10 cellular contexts compared by ENCODE assay signal in genomic region chr15:57422113-57422754, GRCh38. TPM values are rescaled to one million over a fixed set of nuclear protein-coding genes. Genes with fewer than 3 reads are reported as not detected.
DNase-seq lines count a peak whose midpoint lies in the region; ATAC-seq, FAIRE-seq and TF ChIP-seq lines count a peak whose summit lies in the region.
"Had no signal": no experiment of that assay in that cellular context is flagged by ENCODE, and none has a peak within 500 bp of the region (broad histone marks: within the 10 kb centered on the region; RNA-seq: fewer than 3 reads in every experiment).

No MANE protein-coding gene starts in this region.

- TF ChIP-seq CTCF in nephron (IDR thresholded peaks at IDR 0.05; ENCODE audit: unreplicated experiment in 3 of 3) (no peak), body of pancreas (IDR thresholded peaks at IDR 0.05) (no peak)

- H3K27me3 ChIP-seq in body of pancreas, result no peaks in the 10 kb centered on the region

- no peaks in the 10 kb centered on the region for H3K9me3 ChIP-seq in body of pancreas

- peak overlapping the region in 1 of 4 donors; percentile 27 for H3K27ac ChIP-seq in body of pancreas

- peaks cover 34% of the 10 kb centered on the region for H3K4me1 Mint-ChIP-seq in nephron

- DNase-seq in RCC 7860 (ENCODE audit: low spot score) (peak; percentile 78), body of pancreas (no peak), NCI-H510A (lab: John Stamatoyannopoulos, UW) (no peak), posterior vena cava (ENCODE audit: low spot score) (no peak), mesenteric fat pad (ENCODE audit: low spot score) (no peak)
- DNase-seq: HFFc6, NCI-H1417 treated with DMSO at 0.1 percent for 48 hours had no signal

- H3K36me3 ChIP-seq in body of pancreas (replicated peaks in 1 of 2; ENCODE audit: insufficient read depth in 1 of 2, low read depth in 2 of 2), result no peaks in the 10 kb centered on the region

- no peak overlapping the region for H3K4me3 ChIP-seq in body of pancreas

- 39 to 41% methylated on average over 2 of the region's 2 CpGs for WGBS in body of pancreas, 2 donors

- FAIRE-seq in RCC 7860 (lab: Jason Lieb, UNC), result peak; percentile 98

- no peaks in the 10 kb centered on the region for H3K27me3 Mint-ChIP-seq in nephron (ENCODE audit: low read depth)

- intact Hi-C loops in body of pancreas (cut with DNase I) (no loop called here), posterior vena cava (cut with DNase I) (no loop called here)

- no peaks in the 10 kb centered on the region for H3K36me3 Mint-ChIP-seq in nephron (ENCODE audit: low read depth)

- ATAC-seq in GM18517 (IDR thresholded peaks at IDR 0.05; ENCODE audit: unreplicated experiment), result peak; percentile 89
- peak; percentile 89 for ATAC-seq in HG02759 (IDR thresholded peaks at IDR 0.05; ENCODE audit: unreplicated experiment)
- no peak for ATAC-seq in body of pancreas

- TF ChIP-seq POLR2A in body of pancreas (IDR thresholded peaks at IDR 0.05), result no peak

- no peaks in the 10 kb centered on the region for H3K9me3 Mint-ChIP-seq in nephron
- H3K9me3 Mint-ChIP-seq: HFFc6 had no signal

- H3K4me3 Mint-ChIP-seq in nephron, result no peak overlapping the region
- H3K4me3 Mint-ChIP-seq: HFFc6 had no signal

- H3K4me1 ChIP-seq in body of pancreas, result peaks cover 13% of the 10 kb centered on the region

- H3K27ac Mint-ChIP-seq in nephron, result peak overlapping the region; percentile 81 to 91 (median 89)
- H3K27ac Mint-ChIP-seq: HFFc6 had no signal

RNA-seq across cellular contexts. Expression of gene CGNL1, which starts 45.9 kb away (rescaled TPM):
- 10 to 100 TPM; 24.7 to 30.6 TPM for total RNA-seq in body of pancreas
- 10 to 100 TPM; 20.0 to 24.4 TPM for total RNA-seq in posterior vena cava
- total RNA-seq in mesenteric fat pad, result 2.4 TPM
